ENCODE assay signal across 1 cellular context in the genomic region with DNA sequence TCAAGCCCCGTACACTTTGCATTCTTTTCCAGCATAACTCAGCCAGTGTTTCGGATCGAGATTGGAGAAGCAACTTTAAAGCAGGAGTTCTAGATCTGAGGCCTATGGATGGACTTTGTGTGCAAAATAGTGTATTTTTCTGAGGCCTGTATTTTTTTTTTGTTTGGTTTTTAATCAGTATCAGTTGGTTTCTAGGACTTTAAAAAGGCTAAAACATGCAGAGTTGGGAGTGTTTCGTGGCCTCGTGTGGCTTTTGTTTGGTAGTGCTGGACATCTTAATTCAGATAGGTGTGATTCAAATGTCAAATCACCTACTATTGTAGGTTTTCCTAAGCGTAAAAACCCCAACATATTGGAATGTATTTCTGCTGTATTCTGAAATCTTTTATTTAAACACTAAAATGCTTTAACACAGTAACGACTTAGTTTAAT.
A peak's percentile ranks its signal among the peaks of the same experiment; 100 is the strongest.
TF ChIP-seq lines count a peak whose summit lies in the region.

No MANE protein-coding gene starts in this region.

TF ChIP-seq in HepG2, 621 proteins besides CTCF, POLR2A, EP300 and RAD21 (continued from another document and continues in another):
- peak; percentile 79 for TF ChIP-seq POGK (CRISPR knock-in tag; conservative IDR thresholded peaks at IDR 0.05)
- TF ChIP-seq BCL6 (CRISPR knock-in tag; IDR thresholded peaks at IDR 0.05): no peak
- peak; percentile 29; the same call in 1 of the 2 replicates for TF ChIP-seq MNT (IDR thresholded peaks at IDR 0.05)
- no peak for TF ChIP-seq KLF11 (CRISPR knock-in tag; IDR thresholded peaks at IDR 0.05)
- no peak; the same call in 1 of the 2 replicates for TF ChIP-seq ZNF292 (CRISPR knock-in tag; IDR thresholded peaks at IDR 0.05; ENCODE audit: borderline replicate concordance, low read depth)
- TF ChIP-seq PPARG (CRISPR knock-in tag; conservative IDR thresholded peaks at IDR 0.05): no peak; the same call in 1 of the 2 replicates
- TF ChIP-seq TMF1 (CRISPR knock-in tag; IDR thresholded peaks at IDR 0.05; ENCODE audit: low read depth): no peak
- peak; percentile 94; the same call in 1 of the 2 replicates for TF ChIP-seq ZBTB43 (CRISPR knock-in tag; conservative IDR thresholded peaks at IDR 0.05)
- TF ChIP-seq ZMAT3 (CRISPR knock-in tag; conservative IDR thresholded peaks at IDR 0.05): peak; percentile 50; the same call in 1 of the 2 replicates
- no peak for TF ChIP-seq NFIB (CRISPR knock-in tag; IDR thresholded peaks at IDR 0.05; ENCODE audit: borderline replicate concordance)
- TF ChIP-seq ZBTB2 (CRISPR knock-in tag; IDR thresholded peaks at IDR 0.05; ENCODE audit: low read depth): no peak
- no peak for TF ChIP-seq WIZ (CRISPR knock-in tag; IDR thresholded peaks at IDR 0.05)
- TF ChIP-seq YEATS4 (CRISPR knock-in tag; IDR thresholded peaks at IDR 0.05; ENCODE audit: borderline replicate concordance): no peak
- TF ChIP-seq JDP2 (CRISPR knock-in tag; IDR thresholded peaks at IDR 0.05; ENCODE audit: borderline replicate concordance): no peak
- TF ChIP-seq REPIN1 (CRISPR knock-in tag; IDR thresholded peaks at IDR 0.05; ENCODE audit: borderline replicate concordance, low read depth): no peak
- TF ChIP-seq, protein P1, sequence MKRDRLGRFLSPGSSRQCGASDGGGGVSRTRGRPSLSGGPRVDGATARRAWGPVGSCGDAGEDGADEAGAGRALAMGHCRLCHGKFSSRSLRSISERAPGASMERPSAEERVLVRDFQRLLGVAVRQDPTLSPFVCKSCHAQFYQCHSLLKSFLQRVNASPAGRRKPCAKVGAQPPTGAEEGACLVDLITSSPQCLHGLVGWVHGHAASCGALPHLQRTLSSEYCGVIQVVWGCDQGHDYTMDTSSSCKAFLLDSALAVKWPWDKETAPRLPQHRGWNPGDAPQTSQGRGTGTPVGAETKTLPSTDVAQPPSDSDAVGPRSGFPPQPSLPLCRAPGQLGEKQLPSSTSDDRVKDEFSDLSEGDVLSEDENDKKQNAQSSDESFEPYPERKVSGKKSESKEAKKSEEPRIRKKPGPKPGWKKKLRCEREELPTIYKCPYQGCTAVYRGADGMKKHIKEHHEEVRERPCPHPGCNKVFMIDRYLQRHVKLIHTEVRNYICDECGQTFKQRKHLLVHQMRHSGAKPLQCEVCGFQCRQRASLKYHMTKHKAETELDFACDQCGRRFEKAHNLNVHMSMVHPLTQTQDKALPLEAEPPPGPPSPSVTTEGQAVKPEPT (CRISPR knock-in tag; IDR thresholded peaks at IDR 0.05; ENCODE audit: low read depth): no peak
- no peak for TF ChIP-seq HIVEP1 (CRISPR knock-in tag; IDR thresholded peaks at IDR 0.05)
- TF ChIP-seq, protein P2, sequence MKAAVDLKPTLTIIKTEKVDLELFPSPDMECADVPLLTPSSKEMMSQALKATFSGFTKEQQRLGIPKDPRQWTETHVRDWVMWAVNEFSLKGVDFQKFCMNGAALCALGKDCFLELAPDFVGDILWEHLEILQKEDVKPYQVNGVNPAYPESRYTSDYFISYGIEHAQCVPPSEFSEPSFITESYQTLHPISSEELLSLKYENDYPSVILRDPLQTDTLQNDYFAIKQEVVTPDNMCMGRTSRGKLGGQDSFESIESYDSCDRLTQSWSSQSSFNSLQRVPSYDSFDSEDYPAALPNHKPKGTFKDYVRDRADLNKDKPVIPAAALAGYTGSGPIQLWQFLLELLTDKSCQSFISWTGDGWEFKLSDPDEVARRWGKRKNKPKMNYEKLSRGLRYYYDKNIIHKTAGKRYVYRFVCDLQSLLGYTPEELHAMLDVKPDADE (CRISPR knock-in tag; IDR thresholded peaks at IDR 0.05): no peak
- no peak for TF ChIP-seq TFAP4 (IDR thresholded peaks at IDR 0.05; ENCODE audit: borderline replicate concordance, low read depth)
- TF ChIP-seq, protein P3, sequence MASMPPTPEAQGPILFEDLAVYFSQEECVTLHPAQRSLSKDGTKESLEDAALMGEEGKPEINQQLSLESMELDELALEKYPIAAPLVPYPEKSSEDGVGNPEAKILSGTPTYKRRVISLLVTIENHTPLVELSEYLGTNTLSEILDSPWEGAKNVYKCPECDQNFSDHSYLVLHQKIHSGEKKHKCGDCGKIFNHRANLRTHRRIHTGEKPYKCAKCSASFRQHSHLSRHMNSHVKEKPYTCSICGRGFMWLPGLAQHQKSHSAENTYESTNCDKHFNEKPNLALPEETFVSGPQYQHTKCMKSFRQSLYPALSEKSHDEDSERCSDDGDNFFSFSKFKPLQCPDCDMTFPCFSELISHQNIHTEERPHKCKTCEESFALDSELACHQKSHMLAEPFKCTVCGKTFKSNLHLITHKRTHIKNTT (CRISPR knock-in tag; IDR thresholded peaks at IDR 0.05): no peak
- no peak for TF ChIP-seq TRAFD1 (CRISPR knock-in tag; IDR thresholded peaks at IDR 0.05; ENCODE audit: borderline replicate concordance)
- TF ChIP-seq, protein P4, sequence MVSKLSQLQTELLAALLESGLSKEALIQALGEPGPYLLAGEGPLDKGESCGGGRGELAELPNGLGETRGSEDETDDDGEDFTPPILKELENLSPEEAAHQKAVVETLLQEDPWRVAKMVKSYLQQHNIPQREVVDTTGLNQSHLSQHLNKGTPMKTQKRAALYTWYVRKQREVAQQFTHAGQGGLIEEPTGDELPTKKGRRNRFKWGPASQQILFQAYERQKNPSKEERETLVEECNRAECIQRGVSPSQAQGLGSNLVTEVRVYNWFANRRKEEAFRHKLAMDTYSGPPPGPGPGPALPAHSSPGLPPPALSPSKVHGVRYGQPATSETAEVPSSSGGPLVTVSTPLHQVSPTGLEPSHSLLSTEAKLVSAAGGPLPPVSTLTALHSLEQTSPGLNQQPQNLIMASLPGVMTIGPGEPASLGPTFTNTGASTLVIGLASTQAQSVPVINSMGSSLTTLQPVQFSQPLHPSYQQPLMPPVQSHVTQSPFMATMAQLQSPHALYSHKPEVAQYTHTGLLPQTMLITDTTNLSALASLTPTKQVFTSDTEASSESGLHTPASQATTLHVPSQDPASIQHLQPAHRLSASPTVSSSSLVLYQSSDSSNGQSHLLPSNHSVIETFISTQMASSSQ (IDR thresholded peaks at IDR 0.05; ENCODE audit: low read depth): no peak
- TF ChIP-seq, protein P4 (CRISPR knock-in tag; IDR thresholded peaks at IDR 0.05; ENCODE audit: borderline replicate concordance): no peak
- TF ChIP-seq HOXA7 (CRISPR knock-in tag; IDR thresholded peaks at IDR 0.05): no peak
- TF ChIP-seq MEF2D (CRISPR knock-in tag; IDR thresholded peaks at IDR 0.05): no peak
- no peak for TF ChIP-seq ZFP82 (CRISPR knock-in tag; IDR thresholded peaks at IDR 0.05; ENCODE audit: borderline replicate concordance)
- no peak for TF ChIP-seq HNF4G (IDR thresholded peaks at IDR 0.05; ENCODE audit: borderline replicate concordance, low read depth, low read length)
- no peak for TF ChIP-seq HNF4G (CRISPR knock-in tag; IDR thresholded peaks at IDR 0.05; ENCODE audit: borderline replicate concordance, low read depth)
- TF ChIP-seq KDM1A (CRISPR knock-in tag; IDR thresholded peaks at IDR 0.05): peak; percentile 47; the same call in 1 of the 2 replicates
- no peak for TF ChIP-seq ZNF792 (CRISPR knock-in tag; IDR thresholded peaks at IDR 0.05)
- TF ChIP-seq ZNF850 (CRISPR knock-in tag; conservative IDR thresholded peaks at IDR 0.05): no peak
- TF ChIP-seq ZNF766 (CRISPR knock-in tag; IDR thresholded peaks at IDR 0.05; ENCODE audit: borderline replicate concordance): 0 out of 2 replicates have a peak, but pooled peaks have one; percentile 10
- TF ChIP-seq XBP1 (CRISPR knock-in tag; IDR thresholded peaks at IDR 0.05): no peak
- TF ChIP-seq, protein P5, sequence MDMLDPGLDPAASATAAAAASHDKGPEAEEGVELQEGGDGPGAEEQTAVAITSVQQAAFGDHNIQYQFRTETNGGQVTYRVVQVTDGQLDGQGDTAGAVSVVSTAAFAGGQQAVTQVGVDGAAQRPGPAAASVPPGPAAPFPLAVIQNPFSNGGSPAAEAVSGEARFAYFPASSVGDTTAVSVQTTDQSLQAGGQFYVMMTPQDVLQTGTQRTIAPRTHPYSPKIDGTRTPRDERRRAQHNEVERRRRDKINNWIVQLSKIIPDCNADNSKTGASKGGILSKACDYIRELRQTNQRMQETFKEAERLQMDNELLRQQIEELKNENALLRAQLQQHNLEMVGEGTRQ (IDR thresholded peaks at IDR 0.05; ENCODE audit: low read depth, low read length): no peak
- TF ChIP-seq, protein P5 (CRISPR knock-in tag; IDR thresholded peaks at IDR 0.05; ENCODE audit: borderline replicate concordance): no peak
- TF ChIP-seq ATAD3A (CRISPR knock-in tag; IDR thresholded peaks at IDR 0.05): no peak
- no peak for TF ChIP-seq ZNF788 (CRISPR knock-in tag; IDR thresholded peaks at IDR 0.05; ENCODE audit: borderline replicate concordance)
- TF ChIP-seq ZBTB20 (CRISPR knock-in tag; IDR thresholded peaks at IDR 0.05; ENCODE audit: borderline replicate concordance, low read depth): peak; percentile 94; the same call in 1 of the 2 replicates
